In genomic region chr13:30212256-30212655, GRCh38 we compare ENCODE assay signal across 5 cellular contexts.
"Had no signal": no experiment of that assay in that cellular context is flagged by ENCODE, and none has a peak within 500 bp of the region (broad histone marks: within the 10 kb centered on the region; RNA-seq: fewer than 3 reads in every experiment).

No MANE protein-coding gene starts in this region.

- H3K4me3 ChIP-seq: GM23338, HAP-1 had no signal

- H3K4me2 ChIP-seq: GM23338 had no signal

- ATAC-seq: GM23338, HCT116 had no signal

- H3K9me3 ChIP-seq: HAP-1 had no signal

- H3K4me1 ChIP-seq: HAP-1 had no signal

- DNase-seq: HFFc6, KBM-7 had no signal

- H2AFZ ChIP-seq: GM23338 had no signal
